ENCODE assay signal across 1 cellular context in the genomic region with DNA sequence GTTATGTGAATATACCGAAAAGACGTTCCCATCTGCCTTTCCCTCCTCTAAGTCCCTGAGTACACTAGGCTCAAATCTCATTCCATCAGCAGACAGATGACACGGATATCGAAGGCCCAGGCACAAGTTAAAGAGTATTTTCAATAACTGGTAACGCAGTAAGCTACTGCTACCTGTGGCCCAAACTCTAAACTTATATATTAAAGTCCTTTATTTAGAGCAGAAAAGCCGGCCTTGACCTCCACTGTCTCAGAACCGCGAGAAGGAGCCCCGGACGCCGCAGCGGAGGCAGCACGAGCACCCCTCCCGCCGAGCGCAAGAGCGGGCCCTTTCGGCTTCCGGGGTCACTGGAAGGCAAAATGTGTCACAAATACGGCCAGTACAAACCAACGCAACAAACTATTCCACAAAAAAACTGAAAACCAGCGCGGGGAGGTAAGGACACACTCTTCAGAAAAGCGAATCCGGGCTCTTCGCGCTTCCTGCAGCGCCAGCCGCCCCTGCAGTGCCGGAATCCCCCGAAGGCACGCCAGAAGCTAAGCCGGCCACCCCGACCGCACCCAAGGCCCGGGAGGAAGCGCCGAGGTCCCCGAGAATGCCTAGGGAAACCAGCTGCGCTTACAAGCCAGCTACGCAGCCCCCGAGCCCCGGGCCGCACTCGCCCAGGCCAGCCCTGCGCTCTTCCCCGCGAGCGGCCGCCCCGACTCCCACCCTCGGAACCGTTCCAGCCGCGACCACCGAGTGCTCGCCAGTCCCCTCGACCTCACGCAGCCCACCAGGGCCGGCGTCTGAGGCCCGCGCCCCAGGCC.
TF ChIP-seq lines count a peak whose summit lies in the region.

No MANE protein-coding gene starts in this region.

TF ChIP-seq in HepG2, 621 proteins besides CTCF, POLR2A, EP300 and RAD21 (continued from another document):
- TF ChIP-seq, protein P1, sequence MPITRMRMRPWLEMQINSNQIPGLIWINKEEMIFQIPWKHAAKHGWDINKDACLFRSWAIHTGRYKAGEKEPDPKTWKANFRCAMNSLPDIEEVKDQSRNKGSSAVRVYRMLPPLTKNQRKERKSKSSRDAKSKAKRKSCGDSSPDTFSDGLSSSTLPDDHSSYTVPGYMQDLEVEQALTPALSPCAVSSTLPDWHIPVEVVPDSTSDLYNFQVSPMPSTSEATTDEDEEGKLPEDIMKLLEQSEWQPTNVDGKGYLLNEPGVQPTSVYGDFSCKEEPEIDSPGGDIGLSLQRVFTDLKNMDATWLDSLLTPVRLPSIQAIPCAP (CRISPR knock-in tag; IDR thresholded peaks at IDR 0.05; ENCODE audit: low read depth) = no peak
TF ChIP-seq in HepG2: peak in this region for 135.
